8 cellular contexts compared by ENCODE assay signal in the genomic region with DNA sequence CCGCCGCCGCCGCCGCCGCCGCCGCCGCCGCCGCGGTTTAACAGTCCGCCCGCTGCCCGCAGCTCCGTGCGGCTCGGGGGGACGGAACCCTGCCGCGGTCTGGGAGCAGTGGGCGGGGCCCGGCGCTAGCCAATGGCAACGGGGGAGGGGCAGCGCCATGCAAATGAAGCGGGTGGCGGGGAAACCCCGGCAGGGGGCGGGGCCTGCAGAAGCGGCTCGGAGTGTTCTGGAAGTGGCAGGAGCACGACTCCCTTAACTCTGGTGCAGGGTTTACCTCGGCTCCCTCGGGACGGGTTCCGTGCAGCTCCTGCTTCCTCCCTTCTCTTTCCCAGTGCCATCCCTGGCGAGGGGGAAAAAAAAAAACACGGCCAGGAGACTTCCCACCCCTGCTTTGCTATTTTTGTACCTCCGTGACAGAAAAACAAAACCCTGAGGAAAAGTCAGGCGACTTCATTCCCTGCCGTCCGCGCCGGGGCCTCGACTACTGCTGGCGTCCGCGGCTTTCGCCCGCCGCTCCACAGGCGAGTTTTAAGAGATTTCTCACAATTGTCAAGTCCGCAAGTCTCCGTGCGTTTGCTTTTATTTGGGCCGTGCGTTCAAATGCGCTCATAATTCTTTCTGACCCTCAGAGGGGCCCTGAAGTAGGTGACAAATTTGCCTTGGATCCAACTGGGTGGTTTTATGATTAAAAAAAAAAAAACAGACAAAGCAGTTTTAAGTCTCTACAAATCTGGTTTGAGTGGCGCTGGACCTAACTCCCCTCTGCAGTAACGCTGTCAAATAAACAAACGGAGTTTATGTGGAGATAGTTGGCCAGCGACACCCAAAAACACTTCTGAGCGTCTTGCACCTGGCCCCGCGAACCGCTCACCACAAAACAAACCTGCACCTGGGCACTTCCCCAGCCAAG. TPM values are rescaled to one million over a fixed set of nuclear protein-coding genes. Genes with fewer than 3 reads are reported as not detected.
DNase-seq lines count a peak whose midpoint lies in the region; ATAC-seq and TF ChIP-seq lines count a peak whose summit lies in the region.

A gene with protein sequence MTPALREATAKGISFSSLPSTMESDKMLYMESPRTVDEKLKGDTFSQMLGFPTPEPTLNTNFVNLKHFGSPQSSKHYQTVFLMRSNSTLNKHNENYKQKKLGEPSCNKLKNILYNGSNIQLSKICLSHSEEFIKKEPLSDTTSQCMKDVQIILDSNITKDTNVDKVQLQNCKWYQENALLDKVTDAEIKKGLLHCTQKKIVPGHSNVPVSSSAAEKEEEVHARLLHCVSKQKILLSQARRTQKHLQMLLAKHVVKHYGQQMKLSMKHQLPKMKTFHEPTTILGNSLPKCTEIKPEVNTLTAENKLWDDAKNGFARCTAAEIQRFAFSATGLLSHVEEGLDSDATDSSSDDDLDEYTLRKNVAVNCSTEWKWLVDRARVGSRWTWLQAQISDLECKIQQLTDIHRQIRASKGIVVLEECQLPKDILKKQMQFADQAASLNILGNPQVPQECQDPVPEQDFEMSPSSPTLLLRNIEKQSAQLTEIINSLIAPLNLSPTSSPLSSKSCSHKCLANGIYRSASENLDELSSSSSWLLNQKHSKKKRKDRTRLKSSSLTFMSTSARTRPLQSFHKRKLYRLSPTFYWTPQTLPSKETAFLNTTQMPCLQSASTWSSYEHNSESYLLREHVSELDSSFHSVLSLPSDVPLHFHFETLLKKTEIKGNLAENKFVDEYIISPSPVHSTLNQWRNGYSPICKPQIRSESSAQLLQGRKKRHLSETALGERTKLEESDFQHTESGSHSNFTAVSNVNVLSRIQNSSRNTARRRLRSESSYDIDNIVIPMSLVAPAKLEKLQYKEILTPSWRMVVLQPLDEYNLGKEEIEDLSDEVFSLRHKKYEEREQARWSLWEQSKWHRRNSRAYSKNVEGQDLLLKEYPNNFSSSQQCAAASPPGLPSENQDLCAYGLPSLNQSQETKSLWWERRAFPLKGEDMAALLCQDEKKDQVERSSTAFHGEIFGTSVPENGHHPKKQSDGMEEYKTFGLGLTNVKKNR (minus strand): TSS at position 101 of the 910 bp plus-strand sequence. CDS start 16,827 bp downstream, outside the sequence.

- H3K9me3 Mint-ChIP-seq in T-cell (no peaks in the 10 kb centered on the region), progenitor cell of endocrine pancreas (ENCODE audit: low read depth) (no peaks in the 10 kb centered on the region)

- peak within 1 kb of the TSS; percentile 79 for H3K4me3 ChIP-seq in left ventricle myocardium inferior
- peak within 1 kb of the TSS; percentile 83 for H3K4me3 ChIP-seq in upper lobe of right lung

- H3K4me1 Mint-ChIP-seq in T-cell (peaks cover 31 to 41% (median 31%) of the 10 kb centered on the region in 3 donors), progenitor cell of endocrine pancreas (ENCODE audit: low read depth) (peaks cover 25% of the 10 kb centered on the region)

- no peaks in the 10 kb centered on the region for H3K9me3 ChIP-seq in left ventricle myocardium inferior (replicated peaks)
- no peaks in the 10 kb centered on the region for H3K9me3 ChIP-seq in upper lobe of right lung

- H3K4me3 Mint-ChIP-seq in T-cell (peak within 1 kb of the TSS; percentile 93 to 98 (median 94)), progenitor cell of endocrine pancreas (ENCODE audit: low read depth) (peak within 1 kb of the TSS; percentile 99)

- peaks cover 54% of the 10 kb centered on the region for H3K4me1 ChIP-seq in left ventricle myocardium inferior
- peaks cover 28% of the 10 kb centered on the region for H3K4me1 ChIP-seq in upper lobe of right lung

- no peaks in the 10 kb centered on the region for H3K36me3 ChIP-seq in left ventricle myocardium inferior
- no peaks in the 10 kb centered on the region for H3K36me3 ChIP-seq in upper lobe of right lung

- H3K27me3 Mint-ChIP-seq in T-cell (peaks cover 0 to 4% of the 10 kb centered on the region in 2 donors), progenitor cell of endocrine pancreas (no peaks in the 10 kb centered on the region)

- in situ Hi-C loops in GM13976 (cut with MboI; ENCODE audit: low sequenced_read_pairs, unreplicated experiment) = no loop called here

- POLR2A ChIA-PET in T-cell (lab: Charles Lee) = interaction anchor here (0.5 to 0.6 kb wide), 2 partner anchors 1904 to 1917 kb away, joined by 4 to 5 read pairs; no protein-coding TSS in a partner anchor

- H3K27ac Mint-ChIP-seq in T-cell (peak within 1 kb of the TSS; percentile 92 to 94), progenitor cell of endocrine pancreas (peak within 1 kb of the TSS; percentile 98)

- no peaks in the 10 kb centered on the region for H3K27me3 ChIP-seq in left ventricle myocardium inferior (ENCODE audit: low read depth)
- no peaks in the 10 kb centered on the region for H3K27me3 ChIP-seq in upper lobe of right lung

- peak; percentile 68 for ATAC-seq in HG02870 (IDR thresholded peaks at IDR 0.05; ENCODE audit: unreplicated experiment)
- peak; percentile 87 to 92 (median 88) for ATAC-seq in T-cell (replicated peaks in 1 of 4)
- ATAC-seq in upper lobe of right lung = peak; percentile 96

- H3K36me3 Mint-ChIP-seq in T-cell (no peaks in the 10 kb centered on the region), progenitor cell of endocrine pancreas (ENCODE audit: insufficient read depth) (no peaks in the 10 kb centered on the region)

- DNase-seq in GM13976 (ENCODE audit: low spot score) = peak; percentile 95
- peak; percentile 94 for DNase-seq in NCI-H146 (lab: John Stamatoyannopoulos, UW)
- peak; percentile 89 to 99 (median 94) for DNase-seq in T-cell
- DNase-seq in amniotic stem cell (lab: John Stamatoyannopoulos, UW) = peak; percentile 88
- DNase-seq in left ventricle myocardium inferior = peak; percentile 100
- peak; percentile 99 for DNase-seq in progenitor cell of endocrine pancreas (ENCODE audit: low spot score, unreplicated experiment)
- peak; percentile 100 for DNase-seq in upper lobe of right lung

- intact Hi-C loops in left ventricle myocardium inferior (cut with micrococcal nuclease) (no loop called here), upper lobe of right lung (cut with DNase I) (no loop called here)

- CTCF ChIA-PET in T-cell (lab: Charles Lee) = interaction anchor here (0.6 to 1.3 kb wide), 6 partner anchors 8 to 412 kb away, joined by 3 to 6 read pairs (median 4); no protein-coding TSS in a partner anchor

- H3K27ac ChIP-seq in left ventricle myocardium inferior (replicated peaks) (peak within 1 kb of the TSS; percentile 98), upper lobe of right lung (peak within 1 kb of the TSS; percentile 98)

- TF ChIP-seq CTCF in GM13976 (IDR thresholded peaks at IDR 0.05; ENCODE audit: borderline replicate concordance, control extremely low read depth, extremely low read depth, insufficient read depth, missing control alignments) (no peak), left ventricle myocardium inferior (IDR thresholded peaks at IDR 0.05; ENCODE audit: borderline replicate concordance) (no peak), progenitor cell of endocrine pancreas (IDR thresholded peaks at IDR 0.05; ENCODE audit: unreplicated experiment) (no peak), upper lobe of right lung (IDR thresholded peaks at IDR 0.05) (no peak)

RNA-seq across cellular contexts. Expression of the gene that starts here (rescaled TPM):
- total RNA-seq in T-cell = 10 to 100 TPM in 3 of 5 donors, 1 to 10 TPM in 2; 5.1 to 16.0 (median 12.0) TPM
- 18.1 TPM for total RNA-seq in left ventricle myocardium inferior
- total RNA-seq in progenitor cell of endocrine pancreas = 32.7 and 32.8 TPM in 2 replicates
- 36.3 TPM for total RNA-seq in upper lobe of right lung

Comparison
In these comparisons a context has a peak if more than half of its experiments do, and no peak if none do; other contexts are left out.
1. Peak in every context shown above with its lines: DNase-seq, ATAC-seq, H3K4me3 ChIP-seq and H3K27ac ChIP-seq.